8 cellular contexts compared by ENCODE assay signal in genomic region chr2:159286709-159287441, GRCh38. TPM values are rescaled to one million over a fixed set of nuclear protein-coding genes. Genes with fewer than 3 reads are reported as not detected.
DNase-seq lines count a peak whose midpoint lies in the region; ATAC-seq, FAIRE-seq and TF ChIP-seq lines count a peak whose summit lies in the region.

No MANE protein-coding gene starts in this region.

- no peaks in the 10 kb centered on the region for H3K79me2 ChIP-seq in keratinocyte (ENCODE audit: control insufficient read depth, insufficient read depth, low read length)

- H3K4me1 Mint-ChIP-seq in central memory CD8-positive, alpha-beta T cell = peaks cover 16% of the 10 kb centered on the region

- H3K4me2 ChIP-seq in keratinocyte (ENCODE audit: control insufficient read depth, extremely low read depth, insufficient read depth, low read depth, low read length) = peak overlapping the region; percentile 96

- H4K20me1 ChIP-seq in keratinocyte (ENCODE audit: control insufficient read depth, extremely low read depth, insufficient read depth, low read length) = no peaks in the 10 kb centered on the region

- H3K4me3 ChIP-seq in keratinocyte (ENCODE audit: control insufficient read depth in 2 of 3, extremely low read depth in 1 of 3, insufficient read depth in 2 of 3, low read depth in 1 of 3, low read length in 3 of 3) = peak overlapping the region; percentile 72 to 83 (median 76)

- dilution Hi-C loops in keratinocyte (cut with MboI; ENCODE audit: extremely low pct_ligation_motif_present, low sequenced_read_pairs) = no loop called here

- H3K4me3 Mint-ChIP-seq in central memory CD8-positive, alpha-beta T cell = peak overlapping the region; percentile 80

- H3K9me1 ChIP-seq in keratinocyte (ENCODE audit: control insufficient read depth, extremely low read depth, insufficient read depth, low read length) = no peaks in the 10 kb centered on the region

- no peaks in the 10 kb centered on the region for H3K27me3 Mint-ChIP-seq in central memory CD8-positive, alpha-beta T cell

- ATAC-seq in GM19025 (IDR thresholded peaks at IDR 0.05; ENCODE audit: low read depth, unreplicated experiment) (peak; percentile 91), HG03280 (IDR thresholded peaks at IDR 0.05; ENCODE audit: unreplicated experiment) (peak; percentile 96)
- peak; percentile 95 for ATAC-seq in central memory CD8-positive, alpha-beta T cell (replicated peaks; ENCODE audit: extremely low read depth, poor library complexity, severe bottlenecking)

- DNase-seq in AG09319 (ENCODE audit: extremely low read depth, low read depth) (peak; percentile 85), NCI-H345 treated with DMSO at 0.1 percent for 48 hours (lab: John Stamatoyannopoulos, UW; ENCODE audit: unreplicated experiment) (peak; percentile 78), keratinocyte (ENCODE audit: low read depth, low spot score) (peak; percentile 66)
- peak; percentile 89 for DNase-seq in activated CD4-positive, CD25-positive, alpha-beta regulatory T cell treated with anti-CD3 and anti-CD28 coated beads, Interleukin-2, amount 50 U/mL, for 16 hours (ENCODE audit: low read depth, low spot score)
- peak; percentile 91 for DNase-seq in central memory CD8-positive, alpha-beta T cell (ENCODE audit: low spot score in 2 of 2)
- DNase-seq in stimulated activated CD4-positive, alpha-beta T cell treated with anti-CD3 and anti-CD28 coated beads, Interleukin-12 subunit alpha, Interleukin-12 subunit beta, amount 100 ng/mL, for 48 hours (ENCODE audit: low read depth in 2 of 3, low spot score in 1 of 3) = peak; percentile 91 to 95 (median 93)

- H3K4me1 ChIP-seq in keratinocyte (ENCODE audit: control insufficient read depth, extremely low read depth, insufficient read depth, low read length) = peaks cover 18% of the 10 kb centered on the region

- no peak for FAIRE-seq in keratinocyte (lab: Jason Lieb, UNC)

- peak overlapping the region; percentile 88 for H3K9ac ChIP-seq in keratinocyte (ENCODE audit: control insufficient read depth, extremely low read depth, insufficient read depth, low read length)

- H3K36me3 ChIP-seq in keratinocyte (ENCODE audit: control insufficient read depth in 2 of 2, extremely low read depth in 1 of 2, insufficient read depth in 2 of 2, low read length in 2 of 2) = peaks cover 0 to 2% of the 10 kb centered on the region in 2 experiments

- peaks cover 3% of the 10 kb centered on the region for H3K36me3 Mint-ChIP-seq in central memory CD8-positive, alpha-beta T cell (ENCODE audit: insufficient read depth)

- no peak for TF ChIP-seq CTCF in AG09319 (IDR thresholded peaks at IDR 0.05; ENCODE audit: low read depth, low read length)
- TF ChIP-seq CTCF in keratinocyte (optimal IDR thresholded peaks at IDR 0.05 in 1 of 3, IDR thresholded peaks at IDR 0.05 in 1 of 3, conservative IDR thresholded peaks at IDR 0.05 in 1 of 3; ENCODE audit: extremely low read depth in 1 of 3, insufficient read depth in 2 of 3, low read length in 3 of 3) = no peak

- H3K27ac ChIP-seq in keratinocyte (ENCODE audit: control insufficient read depth, insufficient read depth, low read length) = peak overlapping the region; percentile 86

- H3K9me3 ChIP-seq in keratinocyte (ENCODE audit: control insufficient read depth, low read depth, low read length) = no peaks in the 10 kb centered on the region

- H3K27ac Mint-ChIP-seq in central memory CD8-positive, alpha-beta T cell (ENCODE audit: low read depth) = peak overlapping the region; percentile 80

- H2AFZ ChIP-seq in keratinocyte (ENCODE audit: control insufficient read depth, low read length) = peak overlapping the region; percentile 98

- H3K27me3 ChIP-seq in keratinocyte (ENCODE audit: control insufficient read depth, extremely low read depth, insufficient read depth, low read length) = no peaks in the 10 kb centered on the region

- no peaks in the 10 kb centered on the region for H3K9me3 Mint-ChIP-seq in central memory CD8-positive, alpha-beta T cell

RNA-seq across cellular contexts. Expression of gene WDSUB1, which starts 0.4 kb away (rescaled TPM):
- 2.7 to 4.0 TPM (median 3.1 TPM) in 3 replicates for polyA plus RNA-seq in keratinocyte
- 3.3 TPM for polyA plus RNA-seq in keratinocyte (2011; ENCODE audit: low read depth)
- polyA plus RNA-seq in keratinocyte (2011; cell fraction: cytosol; rRNA removed) = 2.5 and 3.1 TPM in 2 replicates
- polyA plus RNA-seq in keratinocyte (2011; cell fraction: nucleus; rRNA removed) = 2.8 and 3.8 TPM in 2 replicates
- 2.4 and 3.6 TPM in 2 replicates for polyA plus RNA-seq in keratinocyte (2012; ENCODE audit: low replicate concordance)
- 2.8 to 8.2 TPM (median 3.4 TPM) in 3 replicates for polyA minus RNA-seq in keratinocyte
- not detected for polyA minus RNA-seq in keratinocyte (2011; cell fraction: cytosol; rRNA and poly(A)+ RNA removed)
- polyA minus RNA-seq in keratinocyte (2011; cell fraction: nucleus; rRNA and poly(A)+ RNA removed) = 3.0 and 4.8 TPM in 2 replicates

Comparison
In these comparisons a context has a peak if more than half of its experiments do, and no peak if none do; other contexts are left out.
1. Peak in every context shown above with its lines: DNase-seq, ATAC-seq, H3K4me3 ChIP-seq and H3K27ac ChIP-seq.